In genomic region chr3:110615454-110615853, GRCh38 we compare ENCODE assay signal across 23 cellular contexts.
A peak's percentile ranks its signal among the peaks of the same experiment; 100 is the strongest.
DNase-seq lines count a peak whose midpoint lies in the region; ATAC-seq and TF ChIP-seq lines count a peak whose summit lies in the region.
"Had no signal": no experiment of that assay in that cellular context is flagged by ENCODE, and none has a peak within 500 bp of the region (broad histone marks: within the 10 kb centered on the region; RNA-seq: fewer than 3 reads in every experiment).

No MANE protein-coding gene starts in this region.

- H3K27me3 Mint-ChIP-seq in neural crest cell (ENCODE audit: low read depth) (no peaks in the 10 kb centered on the region), T-cell (peaks cover 0 to 3% of the 10 kb centered on the region in 2 donors)
- peaks cover 4% of the 10 kb centered on the region for H3K27me3 Mint-ChIP-seq in activated T-helper 17 cell treated with anti-CD3 and anti-CD28 coated beads, Interleukin-2, amount 50 U/mL, for 72 hours
- H3K27me3 Mint-ChIP-seq: B cell had no signal

- H3K4me3 ChIP-seq in HEK293 (ENCODE audit: low read depth, low read length), result no peak overlapping the region
- no peak overlapping the region for H3K4me3 ChIP-seq in uterus
- H3K4me3 ChIP-seq: A549; BLaER1 treated with 17β-estradiol and CSF1 and Interleukin-3, amounts not matched to agents 10 nM and 100 nM; GM12878 had no signal

- H3K36me3 Mint-ChIP-seq in neural crest cell (ENCODE audit: low read depth) (no peaks in the 10 kb centered on the region), T-cell (no peaks in the 10 kb centered on the region)
- H3K36me3 Mint-ChIP-seq in activated T-helper 17 cell treated with anti-CD3 and anti-CD28 coated beads, Interleukin-2, amount 50 U/mL, for 72 hours (ENCODE audit: low read depth), result no peaks in the 10 kb centered on the region
- H3K36me3 Mint-ChIP-seq: CD4-positive, alpha-beta memory T cell; CD8-positive, alpha-beta memory T cell had no signal

- DNase-seq in left colon, result no peak
- no peak for DNase-seq in neural crest cell (ENCODE audit: low read depth, low spot score)
- no peak for DNase-seq in uterus
- DNase-seq in T-cell, result no peak
- DNase-seq: AML-193; CD4-positive, alpha-beta memory T cell; CD8-positive, alpha-beta memory T cell; COR-L47; DMS 273 treated with DMSO at 0.1 percent for 48 hours; DMS153; DMS53; DMS79; DND-41; EL; GDM1 had no signal

- ATAC-seq in left colon (peak; percentile 98), T-cell (replicated peaks in 1 of 4) (no peak)
- no peak for ATAC-seq in activated T-helper 17 cell treated with anti-CD3 and anti-CD28 coated beads, Interleukin-2, amount 50 U/mL, for 72 hours (replicated peaks)
- ATAC-seq: A549, GM12878 had no signal

- H3K4me3 Mint-ChIP-seq in neural crest cell (no peak overlapping the region), T-cell (no peak overlapping the region)
- no peak overlapping the region for H3K4me3 Mint-ChIP-seq in activated T-helper 17 cell treated with anti-CD3 and anti-CD28 coated beads, Interleukin-2, amount 50 U/mL, for 72 hours
- H3K4me3 Mint-ChIP-seq: B cell; CD4-positive, alpha-beta memory T cell; CD8-positive, alpha-beta memory T cell had no signal

- H3K4me1 Mint-ChIP-seq in neural crest cell, result no peaks in the 10 kb centered on the region
- no peaks in the 10 kb centered on the region for H3K4me1 Mint-ChIP-seq in activated T-helper 17 cell treated with anti-CD3 and anti-CD28 coated beads, Interleukin-2, amount 50 U/mL, for 72 hours
- no peaks in the 10 kb centered on the region for H3K4me1 Mint-ChIP-seq in T-cell
- H3K4me1 Mint-ChIP-seq: B cell; CD8-positive, alpha-beta memory T cell had no signal

- no peaks in the 10 kb centered on the region for H3K36me3 ChIP-seq in HEK293 (ENCODE audit: control insufficient read depth in 2 of 2, insufficient read depth in 1 of 2, low read length in 2 of 2)
- H3K36me3 ChIP-seq in uterus, result no peaks in the 10 kb centered on the region
- H3K36me3 ChIP-seq: BLaER1 treated with 17β-estradiol and CSF1 and Interleukin-3, amounts not matched to agents 10 nM and 100 nM had no signal

- no peaks in the 10 kb centered on the region for H3K27me3 ChIP-seq in uterus
- H3K27me3 ChIP-seq: BLaER1 treated with 17β-estradiol and CSF1 and Interleukin-3, amounts not matched to agents 10 nM and 100 nM had no signal

- H3K9me3 ChIP-seq in HEK293 (ENCODE audit: control insufficient read depth, insufficient read depth, low read depth, low read length) (no peaks in the 10 kb centered on the region), uterus (no peaks in the 10 kb centered on the region)
- H3K9me3 ChIP-seq: A549 had no signal

- intact Hi-C loops in left colon (cut with DNase I, micrococcal nuclease) (no loop called here), uterus (cut with DNase I; ENCODE audit: low total_unique reads) (no loop called here)

- H3K9me3 Mint-ChIP-seq in neural crest cell, result no peaks in the 10 kb centered on the region
- no peaks in the 10 kb centered on the region for H3K9me3 Mint-ChIP-seq in activated T-helper 17 cell treated with anti-CD3 and anti-CD28 coated beads, Interleukin-2, amount 50 U/mL, for 72 hours
- H3K9me3 Mint-ChIP-seq in T-cell, result no peaks in the 10 kb centered on the region
- H3K9me3 Mint-ChIP-seq: CD8-positive, alpha-beta memory T cell had no signal

- H3K27ac ChIP-seq in HEK293 (ENCODE audit: extremely low read depth, low read depth, low read length) (no peak overlapping the region), uterus (no peak overlapping the region)
- H3K27ac ChIP-seq: 22Rv1; A549; BLaER1 treated with 17β-estradiol and CSF1 and Interleukin-3, amounts not matched to agents 10 nM and 100 nM; C4-2B had no signal

- TF ChIP-seq CTCF in HEK293 (tag by site-specific recombination; IDR thresholded peaks at IDR 0.05) (no peak), neural crest cell (conservative IDR thresholded peaks at IDR 0.05) (no peak), uterus (IDR thresholded peaks at IDR 0.05) (no peak)

- TF ChIP-seq POLR2A in uterus (IDR thresholded peaks at IDR 0.05), result no peak

- POLR2A ChIA-PET in HEK293 (lab: Yijun Ruan, JAX), result no interaction called here
- POLR2A ChIA-PET in T-cell (lab: Charles Lee), result no interaction called here

- CTCF ChIA-PET in HEK293 (lab: Yijun Ruan, JAX), result interaction anchor here (1.0 kb wide), 1 partner anchor 9 kb away, joined by 3 read pairs; no protein-coding TSS in a partner anchor
- CTCF ChIA-PET in T-cell (lab: Charles Lee), result no interaction called here

- H3K4me1 ChIP-seq in HEK293 (ENCODE audit: control insufficient read depth, insufficient read depth, low read length), result no peaks in the 10 kb centered on the region
- H3K4me1 ChIP-seq in uterus, result no peaks in the 10 kb centered on the region
- H3K4me1 ChIP-seq: A549; BLaER1 treated with 17β-estradiol and CSF1 and Interleukin-3, amounts not matched to agents 10 nM and 100 nM had no signal

- peak overlapping the region; percentile 87 for H3K27ac Mint-ChIP-seq in neural crest cell (ENCODE audit: unreplicated experiment)
- no peak overlapping the region for H3K27ac Mint-ChIP-seq in activated T-helper 17 cell treated with anti-CD3 and anti-CD28 coated beads, Interleukin-2, amount 50 U/mL, for 72 hours
- no peak overlapping the region for H3K27ac Mint-ChIP-seq in T-cell
- H3K27ac Mint-ChIP-seq: B cell; CD4-positive, alpha-beta memory T cell; CD8-positive, alpha-beta memory T cell had no signal

TF ChIP-seq in HEK293, 187 proteins besides CTCF, POLR2A, EP300 and RAD21:
- TF ChIP-seq, protein P1, sequence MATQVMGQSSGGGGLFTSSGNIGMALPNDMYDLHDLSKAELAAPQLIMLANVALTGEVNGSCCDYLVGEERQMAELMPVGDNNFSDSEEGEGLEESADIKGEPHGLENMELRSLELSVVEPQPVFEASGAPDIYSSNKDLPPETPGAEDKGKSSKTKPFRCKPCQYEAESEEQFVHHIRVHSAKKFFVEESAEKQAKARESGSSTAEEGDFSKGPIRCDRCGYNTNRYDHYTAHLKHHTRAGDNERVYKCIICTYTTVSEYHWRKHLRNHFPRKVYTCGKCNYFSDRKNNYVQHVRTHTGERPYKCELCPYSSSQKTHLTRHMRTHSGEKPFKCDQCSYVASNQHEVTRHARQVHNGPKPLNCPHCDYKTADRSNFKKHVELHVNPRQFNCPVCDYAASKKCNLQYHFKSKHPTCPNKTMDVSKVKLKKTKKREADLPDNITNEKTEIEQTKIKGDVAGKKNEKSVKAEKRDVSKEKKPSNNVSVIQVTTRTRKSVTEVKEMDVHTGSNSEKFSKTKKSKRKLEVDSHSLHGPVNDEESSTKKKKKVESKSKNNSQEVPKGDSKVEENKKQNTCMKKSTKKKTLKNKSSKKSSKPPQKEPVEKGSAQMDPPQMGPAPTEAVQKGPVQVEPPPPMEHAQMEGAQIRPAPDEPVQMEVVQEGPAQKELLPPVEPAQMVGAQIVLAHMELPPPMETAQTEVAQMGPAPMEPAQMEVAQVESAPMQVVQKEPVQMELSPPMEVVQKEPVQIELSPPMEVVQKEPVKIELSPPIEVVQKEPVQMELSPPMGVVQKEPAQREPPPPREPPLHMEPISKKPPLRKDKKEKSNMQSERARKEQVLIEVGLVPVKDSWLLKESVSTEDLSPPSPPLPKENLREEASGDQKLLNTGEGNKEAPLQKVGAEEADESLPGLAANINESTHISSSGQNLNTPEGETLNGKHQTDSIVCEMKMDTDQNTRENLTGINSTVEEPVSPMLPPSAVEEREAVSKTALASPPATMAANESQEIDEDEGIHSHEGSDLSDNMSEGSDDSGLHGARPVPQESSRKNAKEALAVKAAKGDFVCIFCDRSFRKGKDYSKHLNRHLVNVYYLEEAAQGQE (tag by site-specific recombination; IDR thresholded peaks at IDR 0.05), result no peak
- 0 out of 2 replicates have a peak, but pooled peaks have one; percentile 24 for TF ChIP-seq SCRT2 (tag by site-specific recombination; IDR thresholded peaks at IDR 0.05)
